In the genomic region with DNA sequence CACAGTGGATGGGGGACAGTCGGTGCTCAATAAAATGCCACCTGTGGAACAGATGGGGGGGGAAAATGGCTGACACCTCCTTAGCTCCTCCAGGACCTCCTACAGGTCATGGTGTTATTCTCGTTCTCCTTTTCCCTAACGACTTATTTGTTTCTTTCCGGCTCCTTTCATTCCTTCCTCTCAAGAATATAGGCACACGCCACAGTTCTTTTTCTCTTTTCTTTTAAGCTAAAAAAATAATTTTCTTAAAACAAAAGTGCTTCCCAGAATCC, we compare ENCODE assay signal across 2 cellular contexts.
TF ChIP-seq lines count a peak whose summit lies in the region.

No MANE protein-coding gene starts in this region.

TF ChIP-seq in HCT116, 20 proteins besides CTCF, POLR2A, EP300 and RAD21:
- TF ChIP-seq ZFX (IDR thresholded peaks at IDR 0.05) (no peak), POLR2AphosphoS5 (IDR thresholded peaks at IDR 0.05; ENCODE audit: low read depth, low read length) (no peak), ZNF274 (IDR thresholded peaks at IDR 0.05; ENCODE audit: low read depth, low read length) (no peak), FOSL1 (IDR thresholded peaks at IDR 0.05; ENCODE audit: low read depth) (no peak), EZH2 (IDR thresholded peaks at IDR 0.05) (no peak), YY1 (IDR thresholded peaks at IDR 0.05; ENCODE audit: extremely low read depth, insufficient replicate concordance, low read depth, low read length) (no peak), EZH2phosphoT487 (IDR thresholded peaks at IDR 0.05; ENCODE audit: borderline replicate concordance) (no peak), SIN3A (IDR thresholded peaks at IDR 0.05; ENCODE audit: low read depth) (no peak), TCF7L2 (IDR thresholded peaks at IDR 0.05; ENCODE audit: borderline replicate concordance, extremely low read depth, insufficient read depth, insufficient read length) (no peak), CEBPB (IDR thresholded peaks at IDR 0.05; ENCODE audit: low read depth) (no peak), ELF1 (IDR thresholded peaks at IDR 0.05; ENCODE audit: borderline replicate concordance, low read depth) (no peak), CBX3 (IDR thresholded peaks at IDR 0.05; ENCODE audit: low read depth) (no peak)
- TF ChIP-seq, protein P1, sequence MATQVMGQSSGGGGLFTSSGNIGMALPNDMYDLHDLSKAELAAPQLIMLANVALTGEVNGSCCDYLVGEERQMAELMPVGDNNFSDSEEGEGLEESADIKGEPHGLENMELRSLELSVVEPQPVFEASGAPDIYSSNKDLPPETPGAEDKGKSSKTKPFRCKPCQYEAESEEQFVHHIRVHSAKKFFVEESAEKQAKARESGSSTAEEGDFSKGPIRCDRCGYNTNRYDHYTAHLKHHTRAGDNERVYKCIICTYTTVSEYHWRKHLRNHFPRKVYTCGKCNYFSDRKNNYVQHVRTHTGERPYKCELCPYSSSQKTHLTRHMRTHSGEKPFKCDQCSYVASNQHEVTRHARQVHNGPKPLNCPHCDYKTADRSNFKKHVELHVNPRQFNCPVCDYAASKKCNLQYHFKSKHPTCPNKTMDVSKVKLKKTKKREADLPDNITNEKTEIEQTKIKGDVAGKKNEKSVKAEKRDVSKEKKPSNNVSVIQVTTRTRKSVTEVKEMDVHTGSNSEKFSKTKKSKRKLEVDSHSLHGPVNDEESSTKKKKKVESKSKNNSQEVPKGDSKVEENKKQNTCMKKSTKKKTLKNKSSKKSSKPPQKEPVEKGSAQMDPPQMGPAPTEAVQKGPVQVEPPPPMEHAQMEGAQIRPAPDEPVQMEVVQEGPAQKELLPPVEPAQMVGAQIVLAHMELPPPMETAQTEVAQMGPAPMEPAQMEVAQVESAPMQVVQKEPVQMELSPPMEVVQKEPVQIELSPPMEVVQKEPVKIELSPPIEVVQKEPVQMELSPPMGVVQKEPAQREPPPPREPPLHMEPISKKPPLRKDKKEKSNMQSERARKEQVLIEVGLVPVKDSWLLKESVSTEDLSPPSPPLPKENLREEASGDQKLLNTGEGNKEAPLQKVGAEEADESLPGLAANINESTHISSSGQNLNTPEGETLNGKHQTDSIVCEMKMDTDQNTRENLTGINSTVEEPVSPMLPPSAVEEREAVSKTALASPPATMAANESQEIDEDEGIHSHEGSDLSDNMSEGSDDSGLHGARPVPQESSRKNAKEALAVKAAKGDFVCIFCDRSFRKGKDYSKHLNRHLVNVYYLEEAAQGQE (IDR thresholded peaks at IDR 0.05; ENCODE audit: low read depth) = no peak
- TF ChIP-seq, protein P2, sequence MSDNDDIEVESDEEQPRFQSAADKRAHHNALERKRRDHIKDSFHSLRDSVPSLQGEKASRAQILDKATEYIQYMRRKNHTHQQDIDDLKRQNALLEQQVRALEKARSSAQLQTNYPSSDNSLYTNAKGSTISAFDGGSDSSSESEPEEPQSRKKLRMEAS (IDR thresholded peaks at IDR 0.05) = no peak

TF ChIP-seq in GM12878, 131 proteins besides CTCF, POLR2A, EP300 and RAD21:
- no peak for TF ChIP-seq MTA2 (IDR thresholded peaks at IDR 0.05; ENCODE audit: low read depth)
- peak; percentile 70; the same call in 1 of the 2 replicates for TF ChIP-seq YY1 (IDR thresholded peaks at IDR 0.05; ENCODE audit: low read depth, low read length)
